In the genomic region with DNA sequence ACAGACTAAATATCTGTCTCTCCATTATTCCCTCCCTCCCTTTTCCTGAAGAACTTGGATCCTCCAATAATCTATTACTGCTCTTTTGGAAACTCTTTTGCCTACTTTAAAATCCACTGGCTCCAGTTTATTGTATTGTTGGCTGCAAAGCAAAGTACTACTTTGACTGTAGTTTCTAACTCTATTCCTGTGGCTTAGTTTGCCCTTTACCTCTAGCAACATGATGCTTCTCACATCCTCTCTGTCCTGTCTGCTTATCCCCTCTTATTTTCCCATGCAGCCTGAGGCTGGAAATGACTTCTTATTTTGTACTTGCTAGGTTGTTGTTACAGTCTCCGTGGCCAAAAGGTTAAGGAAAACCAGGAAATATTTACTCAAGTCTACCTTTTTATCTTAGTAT, we compare ENCODE assay signal across 26 cellular contexts. TPM values are rescaled to one million over a fixed set of nuclear protein-coding genes. Genes with fewer than 3 reads are reported as not detected.
A peak's percentile ranks its signal among the peaks of the same experiment; 100 is the strongest.
DNase-seq lines count a peak whose midpoint lies in the region; ATAC-seq and TF ChIP-seq lines count a peak whose summit lies in the region.
"Had no signal": no experiment of that assay in that cellular context is flagged by ENCODE, and none has a peak within 500 bp of the region (broad histone marks: within the 10 kb centered on the region; RNA-seq: fewer than 3 reads in every experiment).

No MANE protein-coding gene starts in this region.

- no peak overlapping the region for H3K4me3 Mint-ChIP-seq in endodermal cell
- H3K4me3 Mint-ChIP-seq: GM23338, HFFc6 had no signal

- no peak for TF ChIP-seq CTCF in cardiac muscle cell (IDR thresholded peaks at IDR 0.05; ENCODE audit: low read depth, low read length)
- TF ChIP-seq CTCF in VCaP (conservative IDR thresholded peaks at IDR 0.05) = no peak
- no peak for TF ChIP-seq CTCF in endodermal cell (conservative IDR thresholded peaks at IDR 0.05)

- H3K27me3 Mint-ChIP-seq in endodermal cell (ENCODE audit: insufficient read depth) = no peaks in the 10 kb centered on the region

- H3K9me3 Mint-ChIP-seq in endodermal cell = peaks cover 27% of the 10 kb centered on the region

- H3K27me3 ChIP-seq in cardiac muscle cell (no peaks in the 10 kb centered on the region), right cardiac atrium (ENCODE audit: control insufficient read depth, insufficient read depth) (no peaks in the 10 kb centered on the region), endodermal cell (ENCODE audit: control insufficient read depth, insufficient read depth, low read length, poor library complexity, severe bottlenecking) (no peaks in the 10 kb centered on the region)
- H3K27me3 ChIP-seq: SJCRH30 had no signal

- peaks cover 32% of the 10 kb centered on the region for H3K4me1 ChIP-seq in cardiac muscle cell (ENCODE audit: low read depth)
- H3K4me1 ChIP-seq in right cardiac atrium (ENCODE audit: control insufficient read depth, insufficient read depth, low read length) = no peaks in the 10 kb centered on the region
- H3K4me1 ChIP-seq in endodermal cell (ENCODE audit: control insufficient read depth, insufficient read depth, low read length) = no peaks in the 10 kb centered on the region
- H3K4me1 ChIP-seq: HAP-1, SJCRH30 had no signal

- ATAC-seq in right cardiac atrium (no peak), HG02870 (IDR thresholded peaks at IDR 0.05; ENCODE audit: unreplicated experiment) (peak; percentile 47)
- no peak for ATAC-seq in stimulated activated naive CD8-positive, alpha-beta T cell treated with anti-CD3 and anti-CD28 coated beads, Interleukin-15, Interleukin-2, amounts not matched to agents 100 U/mL and 50 U/mL, for 24 hours
- ATAC-seq: GM23338, Right ventricle myocardium inferior, SK-N-SH treated with all-trans-retinoic acid at 6 μM for 48 hours had no signal

- WGBS in right cardiac atrium = 73% methylated on average over 1 of the region's 1 CpG
- 100% methylated on average over 1 of the region's 1 CpG; no CpG with 5 or more reads in 1 of the 2 experiments for WGBS in endodermal cell (ENCODE audit: insufficient coverage in 1 of 2, insufficient read length in 1 of 2), 2 experiments

- H3K27ac Mint-ChIP-seq in endodermal cell = no peak overlapping the region
- H3K27ac Mint-ChIP-seq: GM23338, HFFc6 had no signal

- peaks cover 12% of the 10 kb centered on the region for H3K4me1 Mint-ChIP-seq in endodermal cell

- H3K9me3 ChIP-seq in cardiac muscle cell (ENCODE audit: low read depth) = no peaks in the 10 kb centered on the region
- no peaks in the 10 kb centered on the region for H3K9me3 ChIP-seq in right cardiac atrium (ENCODE audit: control insufficient read depth, low read length)
- peaks cover 44% of the 10 kb centered on the region for H3K9me3 ChIP-seq in endodermal cell (ENCODE audit: control insufficient read depth, low read length)
- H3K9me3 ChIP-seq: HAP-1 had no signal

- DNase-seq in cardiac muscle cell (ENCODE audit: low read depth in 1 of 2, low spot score in 1 of 2) = no peak
- no peak for DNase-seq in right cardiac atrium
- DNase-seq in stimulated activated naive CD8-positive, alpha-beta T cell treated with anti-CD3 and anti-CD28 coated beads, Interleukin-15, Interleukin-2, amounts not matched to agents 100 U/mL and 50 U/mL, for 24 hours = no peak
- no peak for DNase-seq in endodermal cell
- DNase-seq in mesenteric fat pad (ENCODE audit: low spot score) = no peak
- DNase-seq: C1 segment of cervical spinal cord, Calu3, DMS79 treated with DMSO at 0.1 percent for 48 hours, HFFc6, IMR-90, KG1, MV-4-11, NCI-H1105, NCI-H146, NCI-H2029, NCI-H446 treated with DMSO at 0.1 percent for 48 hours, NCI-H526, NCI-H82, PC-9, SJCRH30 had no signal

- peaks cover 52% of the 10 kb centered on the region for H3K36me3 Mint-ChIP-seq in endodermal cell (ENCODE audit: low read depth)

- H3K27ac ChIP-seq in cardiac muscle cell (peak overlapping the region; percentile 80), right cardiac atrium (ENCODE audit: low read length) (no peak overlapping the region), VCaP (peak overlapping the region; percentile 69), endodermal cell (ENCODE audit: low read depth, low read length) (no peak overlapping the region)
- H3K27ac ChIP-seq: PC-9, SJCRH30 had no signal

- H3K36me3 ChIP-seq in cardiac muscle cell (peaks cover 61% of the 10 kb centered on the region), endodermal cell (ENCODE audit: control insufficient read depth, insufficient read depth, low read length) (peaks cover 57% of the 10 kb centered on the region)

- H3K4me3 ChIP-seq in cardiac muscle cell (no peak overlapping the region), right cardiac atrium (ENCODE audit: low read length) (no peak overlapping the region), endodermal cell (ENCODE audit: low read length) (no peak overlapping the region)
- H3K4me3 ChIP-seq: GM23338, HAP-1, PC-9, SJCRH30 had no signal

- H3K9ac ChIP-seq in endodermal cell (ENCODE audit: extremely low read depth, low read length, poor library complexity, severe bottlenecking) = no peak overlapping the region

- intact Hi-C loops in right cardiac atrium (cut with DNase I) = no loop called here

RNA-seq across cellular contexts. Expression of gene PDK1, which starts 26.8 kb away (rescaled TPM):
- total RNA-seq in cardiac muscle cell (619 and 1,005 TPM in 2 replicates), right cardiac atrium (10 to 100 TPM; 35.1 to 43.4 (median 40.3) TPM), endodermal cell (10 to 100 TPM; 24.7 to 27.3 TPM), mesenteric fat pad (14.6 TPM)
- polyA plus RNA-seq in cardiac muscle cell (383 and 432 TPM in 2 replicates), right cardiac atrium (10.6 TPM)
- polyA plus RNA-seq in endodermal cell (2013, experiment 1 of 2) = 29.9 TPM
- 27.3 TPM for polyA plus RNA-seq in endodermal cell (2013, experiment 2 of 2)

Comparison
In these comparisons a context has a peak if more than half of its experiments do, and no peak if none do; other contexts are left out.
1. H3K27ac ChIP-seq: peak in cardiac muscle cell (single experiment) and VCaP (single experiment); none in right cardiac atrium (single experiment) and endodermal cell (single experiment).
2. RNA of gene PDK1, which starts 26.8 kb away (total RNA-seq): 619 to 1,005 TPM in cardiac muscle cell; 35.1 to 43.4 TPM in right cardiac atrium, 24.7 to 27.3 TPM in endodermal cell and 14.6 TPM in mesenteric fat pad (single experiment); every median in the first group is over 10 times any median in the second.